ENCODE assay signal across 8 cellular contexts in genomic region chr16:48687421-48688038, GRCh38.
DNase-seq lines count a peak whose midpoint lies in the region; ATAC-seq and TF ChIP-seq lines count a peak whose summit lies in the region.

No MANE protein-coding gene starts in this region.

- intact Hi-C loops in CD4-positive, alpha-beta T cell (cut with DNase I, micrococcal nuclease), result loop anchor here (5.0 to 10.0 kb wide), 2 partner anchors 660 to 1237 kb away; no protein-coding TSS in a partner anchor

- H3K36me3 Mint-ChIP-seq in CD4-positive, alpha-beta T cell (ENCODE audit: low read depth), result no peaks in the 10 kb centered on the region

- no peaks in the 10 kb centered on the region for H3K9me3 Mint-ChIP-seq in CD4-positive, alpha-beta T cell

- H3K79me2 ChIP-seq in osteoblast (ENCODE audit: insufficient read depth, low read length), result no peaks in the 10 kb centered on the region

- no peaks in the 10 kb centered on the region for H3K36me3 ChIP-seq in osteoblast (ENCODE audit: insufficient read depth, low read length)

- no peak overlapping the region for H2AFZ ChIP-seq in osteoblast (ENCODE audit: low read length)

- H3K27ac Mint-ChIP-seq in CD4-positive, alpha-beta T cell, result no peak overlapping the region

- ATAC-seq in CD4-positive, alpha-beta T cell (ENCODE audit: poor library complexity), result no peak
- peak; percentile 93 for ATAC-seq in GM18868 (IDR thresholded peaks at IDR 0.05; ENCODE audit: unreplicated experiment)
- ATAC-seq in HG03175 (IDR thresholded peaks at IDR 0.05; ENCODE audit: unreplicated experiment), result peak; percentile 78

- CTCF ChIA-PET in CD4-positive, alpha-beta T cell (lab: Charles Lee), result no interaction called here

- POLR2A ChIA-PET in CD4-positive, alpha-beta T cell (lab: Charles Lee), result no interaction called here

- H3K27ac ChIP-seq in CD4-positive, alpha-beta T cell (ENCODE audit: low read depth, low read length), result no peak overlapping the region
- no peak overlapping the region for H3K27ac ChIP-seq in osteoblast (ENCODE audit: low read depth, low read length)

- H3K4me3 ChIP-seq in osteoblast (ENCODE audit: insufficient read depth, low read length), result no peak overlapping the region

- TF ChIP-seq CTCF in CD4-positive, alpha-beta T cell (IDR thresholded peaks at IDR 0.05), result peak; percentile 30
- peak; percentile 79 for TF ChIP-seq CTCF in osteoblast (IDR thresholded peaks at IDR 0.05; ENCODE audit: extremely low read depth, low read depth, low read length)

- H3K4me3 Mint-ChIP-seq in CD4-positive, alpha-beta T cell, result no peak overlapping the region

- no peaks in the 10 kb centered on the region for H3K27me3 ChIP-seq in CD4-positive, alpha-beta T cell (ENCODE audit: control insufficient read depth, insufficient read depth, low read length)
- peaks cover 4% of the 10 kb centered on the region for H3K27me3 ChIP-seq in osteoblast (ENCODE audit: insufficient read depth, low read length)

- H4K20me1 ChIP-seq in osteoblast (ENCODE audit: insufficient read depth, low read length), result no peaks in the 10 kb centered on the region

- no peaks in the 10 kb centered on the region for H3K4me1 Mint-ChIP-seq in CD4-positive, alpha-beta T cell (ENCODE audit: low read depth)

- H3K9me3 ChIP-seq in CD4-positive, alpha-beta T cell (ENCODE audit: control insufficient read depth, low read length), result no peaks in the 10 kb centered on the region
- no peaks in the 10 kb centered on the region for H3K9me3 ChIP-seq in osteoblast (ENCODE audit: low read depth, low read length)

- H3K4me2 ChIP-seq in osteoblast (ENCODE audit: insufficient read depth, low read length), result no peak overlapping the region

- peak in 2 of 10 experiments; percentile 1 for DNase-seq in CD4-positive, alpha-beta T cell
- DNase-seq in NCI-H2227 (lab: John Stamatoyannopoulos, UW; ENCODE audit: unreplicated experiment), result peak; percentile 78
- DNase-seq in activated CD4-positive, alpha-beta T cell treated with anti-CD3 and anti-CD28 coated beads, Interleukin-2, amount 50 U/mL, for 48 hours, result peak; percentile 17 to 32
- peak; percentile 53 for DNase-seq in fibroblast of the conjunctiva (ENCODE audit: low read depth)
- DNase-seq in osteoblast (ENCODE audit: insufficient read length, low spot score, missing footprints), result peak; percentile 73
- no peak for DNase-seq in central memory CD4-positive, alpha-beta T cell

- no peaks in the 10 kb centered on the region for H3K4me1 ChIP-seq in osteoblast (ENCODE audit: insufficient read depth, low read length)

- H3K27me3 Mint-ChIP-seq in CD4-positive, alpha-beta T cell, result peaks cover 25% of the 10 kb centered on the region
